In the genomic region with DNA sequence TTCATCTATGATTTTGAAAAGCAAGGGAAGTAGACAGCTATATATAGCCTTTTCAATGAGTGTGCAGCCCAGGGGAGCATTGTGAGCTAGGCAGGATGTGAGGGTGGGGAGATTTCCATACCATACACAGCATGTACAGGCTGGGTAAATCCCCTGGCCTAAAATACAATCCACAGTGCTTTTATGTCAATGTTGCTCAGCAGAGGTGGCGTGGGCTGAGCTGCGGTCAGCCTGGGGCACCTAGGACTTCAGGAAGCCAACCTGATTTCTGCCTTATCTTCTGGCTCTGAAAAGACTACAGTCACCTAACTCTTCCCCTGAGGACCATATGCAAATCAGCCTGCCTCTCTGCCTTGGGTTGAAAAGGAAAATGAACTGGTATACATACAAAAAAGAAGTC, we compare ENCODE assay signal across 8 cellular contexts.
A peak's percentile ranks its signal among the peaks of the same experiment; 100 is the strongest.
DNase-seq lines count a peak whose midpoint lies in the region; ATAC-seq and TF ChIP-seq lines count a peak whose summit lies in the region.

No MANE protein-coding gene starts in this region.

- H3K4me3 ChIP-seq in epithelial cell of esophagus (ENCODE audit: low read length), result no peak overlapping the region

- ATAC-seq in HG02852 (IDR thresholded peaks at IDR 0.05; ENCODE audit: unreplicated experiment), result peak; percentile 98

- in situ Hi-C loops in GM13977 (cut with MboI; ENCODE audit: low pct_unique_long_range_greater_than_20kb, low sequenced_read_pairs, unreplicated experiment), result no loop called here

- DNase-seq in GM13977 (ENCODE audit: low spot score) (peak; percentile 79), UCSD-AML1 (lab: John Stamatoyannopoulos, UW; ENCODE audit: unreplicated experiment) (peak; percentile 48), epithelial cell of esophagus (ENCODE audit: low read depth) (peak; percentile 1), NCI-H2196 treated with DMSO at 0.1 percent for 48 hours (lab: John Stamatoyannopoulos, UW; ENCODE audit: unreplicated experiment) (no peak), iPS-NIHi11 (ENCODE audit: low spot score) (no peak), NCI-H187 (lab: John Stamatoyannopoulos, UW) (no peak), superior temporal gyrus (ENCODE audit: extremely low spot score) (no peak)

- TF ChIP-seq CTCF in GM13977 (IDR thresholded peaks at IDR 0.05; ENCODE audit: extremely low read depth, insufficient read depth, missing control alignments) (no peak), epithelial cell of esophagus (IDR thresholded peaks at IDR 0.05; ENCODE audit: insufficient read depth, low read depth, low read length, missing control alignments) (no peak)

Comparison
In these comparisons a context has a peak if more than half of its experiments do, and no peak if none do; other contexts are left out.
1. DNase-seq: peak in GM13977 (single experiment), UCSD-AML1 (single experiment) and epithelial cell of esophagus (single experiment); none in NCI-H2196 treated with DMSO at 0.1 percent for 48 hours (single experiment), iPS-NIHi11 (single experiment), NCI-H187 (0 of 2) and superior temporal gyrus (single experiment).